In genomic region chr11:75152090-75152489, GRCh38 we compare ENCODE assay signal across 18 cellular contexts. TPM values are rescaled to one million over a fixed set of nuclear protein-coding genes. Genes with fewer than 3 reads are reported as not detected.
DNase-seq lines count a peak whose midpoint lies in the region; ATAC-seq and TF ChIP-seq lines count a peak whose summit lies in the region.
"Had no signal": no experiment of that assay in that cellular context is flagged by ENCODE, and none has a peak within 500 bp of the region (broad histone marks: within the 10 kb centered on the region; RNA-seq: fewer than 3 reads in every experiment).

No MANE protein-coding gene starts in this region.

- H3K4me3 ChIP-seq in muscle layer of duodenum (ENCODE audit: low read depth in 1 of 2, low read length in 2 of 2) (peak overlapping the region; percentile 52 to 53), PC-9 (no peak overlapping the region)

- DNase-seq in caudate nucleus (lab: John Stamatoyannopoulos, UW) (no peak), left ventricle myocardium superior (peak; percentile 41), NCI-H2171 treated with DMSO at 0.1 percent for 48 hours (lab: John Stamatoyannopoulos, UW) (no peak), PC-9 (no peak)
- DNase-seq in stimulated activated CD4-positive, alpha-beta T cell treated with anti-CD3 and anti-CD28 coated beads, Interleukin-12 subunit alpha, Interleukin-12 subunit beta, amount 100 ng/mL, for 4 hours, result no peak
- DNase-seq: activated CD4-positive, alpha-beta T cell treated with anti-CD3 and anti-CD28 coated beads, Interleukin-2, amount 50 U/mL, for 48 hours; activated T-cell treated with anti-CD3 and anti-CD28 coated beads, Interleukin-2, amount 50 U/mL, for 48 hours; central memory CD4-positive, alpha-beta T cell; HFFc6; NCI-H526 treated with DMSO at 0.1 percent for 48 hours; stimulated activated naive CD4-positive, alpha-beta T cell treated with Interleukin-2 at 50 U/mL for 16 hours had no signal

- H3K9me2 ChIP-seq in PC-9 (ENCODE audit: insufficient read depth), result no peaks in the 10 kb centered on the region

- H4K20me1 ChIP-seq in PC-9 (ENCODE audit: insufficient read depth), result no peaks in the 10 kb centered on the region

- H3K4me2 ChIP-seq in PC-9, result no peak overlapping the region

- H3K9me3 ChIP-seq in muscle layer of duodenum (ENCODE audit: control insufficient read depth in 1 of 2, low read length in 2 of 2) (no peaks in the 10 kb centered on the region), PC-9 (ENCODE audit: insufficient read depth, low read depth) (no peaks in the 10 kb centered on the region)

- no peak for TF ChIP-seq CTCF in PC-9 (conservative IDR thresholded peaks at IDR 0.05)

- no TSS peak for BruUV-seq in PC-9 (replicated peaks; lab: Mats Ljungman, UMichigan)

- peaks cover 12% of the 10 kb centered on the region in 2 donors for H3K4me1 ChIP-seq in muscle layer of duodenum (ENCODE audit: control insufficient read depth in 1 of 2, insufficient read depth in 2 of 2, low read length in 2 of 2)
- no peaks in the 10 kb centered on the region for H3K4me1 ChIP-seq in PC-9 (replicated peaks; ENCODE audit: insufficient read depth)

- no peaks in the 10 kb centered on the region for H3F3A ChIP-seq in PC-9 (ENCODE audit: insufficient read depth, low read depth)

- peak overlapping the region; percentile 83 for H3K27ac ChIP-seq in caudate nucleus (ENCODE audit: low read depth, low read length)
- H3K27ac ChIP-seq in muscle layer of duodenum (ENCODE audit: low read length), result peak overlapping the region; percentile 82
- H3K27ac ChIP-seq in temporal lobe (ENCODE audit: low read depth, low read length), result peak overlapping the region; percentile 84
- no peak overlapping the region for H3K27ac ChIP-seq in PC-9

- POLR2A ChIA-PET in PC-9 (lab: Charles Lee; ENCODE audit: unreplicated experiment), result no interaction called here

- H3K36me3 ChIP-seq in muscle layer of duodenum (ENCODE audit: control insufficient read depth in 1 of 2, insufficient read depth in 2 of 2, low read length in 2 of 2) (no peaks in the 10 kb centered on the region), PC-9 (ENCODE audit: low read depth) (no peaks in the 10 kb centered on the region)

- peak; percentile 13 for ATAC-seq in left ventricle myocardium superior
- ATAC-seq in HG03342 (IDR thresholded peaks at IDR 0.05; ENCODE audit: unreplicated experiment), result no peak
- ATAC-seq: Panc1 had no signal

- H3K79me2 ChIP-seq in PC-9 (ENCODE audit: low read depth), result no peaks in the 10 kb centered on the region

- H2AFZ ChIP-seq in PC-9, result no peak overlapping the region

- CTCF ChIA-PET in PC-9 (lab: Charles Lee), result no interaction called here

- intact Hi-C loops in left ventricle myocardium superior (cut with micrococcal nuclease), result loop anchor here (5.0 kb wide), 1 partner anchor 40 kb away; no protein-coding TSS in a partner anchor
- intact Hi-C loops in PC-9 (cut with micrococcal nuclease; ENCODE audit: unreplicated experiment), result no loop called here

- no peaks in the 10 kb centered on the region for H3K27me3 ChIP-seq in muscle layer of duodenum (ENCODE audit: low read depth, low read length)
- peaks cover 55% of the 10 kb centered on the region for H3K27me3 ChIP-seq in PC-9 (ENCODE audit: insufficient read depth, low read depth)

RNA-seq across cellular contexts. Expression of gene SLCO2B1, which starts 1.2 kb away (rescaled TPM):
- total RNA-seq in left ventricle myocardium superior (30.1 TPM), temporal lobe (10.3 TPM), PC-9 (2021) (1.3 TPM in 1 of 2 replicates, not detected in the other)
- total RNA-seq: endothelial cell of umbilical vein, HFFc6, mononuclear cell had no signal

RNA-seq across cellular contexts. Expression of gene OR2AT4, which starts 55.4 kb away (rescaled TPM):
- total RNA-seq in left ventricle myocardium superior, result not detected
- total RNA-seq in temporal lobe, result not detected
- 0.11 TPM in 1 of 2 replicates, not detected in the other for total RNA-seq in PC-9 (2021)
- total RNA-seq: endothelial cell of umbilical vein, HFFc6, mononuclear cell, omental fat pad had no signal
